8 cellular contexts compared by ENCODE assay signal in genomic region chr6:36595168-36595818, GRCh38. TPM values are rescaled to one million over a fixed set of nuclear protein-coding genes. Genes with fewer than 3 reads are reported as not detected.
DNase-seq lines count a peak whose midpoint lies in the region; ATAC-seq and TF ChIP-seq lines count a peak whose summit lies in the region.

No MANE protein-coding gene starts in this region.

- TF ChIP-seq CTCF in 22Rv1 (IDR thresholded peaks at IDR 0.05), result no peak
- TF ChIP-seq CTCF in OCI-LY7 (conservative IDR thresholded peaks at IDR 0.05; ENCODE audit: low read length), result no peak
- no peak for TF ChIP-seq CTCF in liver (IDR thresholded peaks at IDR 0.05; ENCODE audit: low read depth, low read length, missing input control)
- no peak for TF ChIP-seq CTCF in suprapubic skin (IDR thresholded peaks at IDR 0.05)

- peaks cover 62% of the 10 kb centered on the region for H3K79me2 ChIP-seq in OCI-LY7 (ENCODE audit: insufficient read depth, low read depth, low read length)

- peak overlapping the region; percentile 85 for H3K4me2 ChIP-seq in OCI-LY7 (ENCODE audit: low read length)

- POLR2A ChIA-PET in OCI-LY7 (lab: Charles Lee), result interaction anchor here (0.6 to 1.0 kb wide), 2 partner anchors 50 to 488 kb away, joined by 3 to 5 read pairs; no protein-coding TSS in a partner anchor

- no peak for TF ChIP-seq EP300 in suprapubic skin (IDR thresholded peaks at IDR 0.05)

- no TSS peak for BruUV-seq in OCI-LY7 (replicated peaks; lab: Mats Ljungman, UMichigan)

- no peak for TF ChIP-seq RAD21 in liver (IDR thresholded peaks at IDR 0.05)

- peak overlapping the region; percentile 97 to 100 for H3K9ac ChIP-seq in liver (ENCODE audit: low read depth in 1 of 2, low read length in 2 of 2)

- CTCF ChIA-PET in OCI-LY7 (lab: Charles Lee; ENCODE audit: unreplicated experiment), result interaction anchor here (0.5 kb wide), 1 partner anchor 182 kb away, joined by 7 read pairs; no protein-coding TSS in a partner anchor

- H2AFZ ChIP-seq in OCI-LY7 (ENCODE audit: low read length), result no peak overlapping the region

- H3K4me3 ChIP-seq in GM08714 (ENCODE audit: low read length) (peak overlapping the region; percentile 96), OCI-LY7 (ENCODE audit: low read depth, low read length, poor library complexity, severe bottlenecking) (peak overlapping the region; percentile 97), liver (ENCODE audit: low read depth in 1 of 3, low read length in 3 of 3) (peak overlapping the region; percentile 80 to 92 (median 83)), suprapubic skin (peak overlapping the region; percentile 70)

- no peaks in the 10 kb centered on the region for H3K9me2 ChIP-seq in OCI-LY7 (ENCODE audit: insufficient read depth, low read length)

- TF ChIP-seq POLR2A in suprapubic skin (IDR thresholded peaks at IDR 0.05), result no peak

- WGBS in liver, result under 1% methylated on average over 11 of the region's 11 CpGs
- WGBS in suprapubic skin, result under 1% methylated on average over 11 of the region's 11 CpGs

- peaks cover 60% of the 10 kb centered on the region for H3K36me3 ChIP-seq in OCI-LY7 (ENCODE audit: insufficient read depth, low read length)
- peaks cover 9 to 27% (median 21%) of the 10 kb centered on the region in 4 donors for H3K36me3 ChIP-seq in liver (ENCODE audit: control insufficient read depth in 4 of 4, insufficient read depth in 3 of 4, low read depth in 1 of 4, low read length in 3 of 4)
- peaks cover 35% of the 10 kb centered on the region for H3K36me3 ChIP-seq in suprapubic skin

- H3K27ac ChIP-seq in 22Rv1 (peak overlapping the region; percentile 99), OCI-LY7 (ENCODE audit: low read depth, low read length, poor library complexity, severe bottlenecking) (peak overlapping the region; percentile 97), liver (ENCODE audit: low read depth in 1 of 2, low read length in 2 of 2) (peak overlapping the region; percentile 92 to 98), suprapubic skin (peak overlapping the region; percentile 94)

- H3K4me1 ChIP-seq in OCI-LY7 (ENCODE audit: insufficient read depth, low read length, poor library complexity, severe bottlenecking) (peaks cover 67% of the 10 kb centered on the region), liver (ENCODE audit: control insufficient read depth in 4 of 4, insufficient read depth in 4 of 4, low read length in 3 of 4) (peaks cover 8 to 47% (median 41%) of the 10 kb centered on the region in 4 donors), suprapubic skin (peaks cover 51% of the 10 kb centered on the region)

- peaks cover 55% of the 10 kb centered on the region for H4K20me1 ChIP-seq in OCI-LY7 (ENCODE audit: insufficient read depth, low read length)

- ATAC-seq in HG03378 (IDR thresholded peaks at IDR 0.05; ENCODE audit: unreplicated experiment) (no peak), HG03354 (IDR thresholded peaks at IDR 0.05; ENCODE audit: poor library complexity, severe bottlenecking, unreplicated experiment) (no peak)

- H3K9me3 ChIP-seq in OCI-LY7 (ENCODE audit: low read length) (no peaks in the 10 kb centered on the region), liver (ENCODE audit: control insufficient read depth in 4 of 4, low read length in 3 of 4) (no peaks in the 10 kb centered on the region), suprapubic skin (no peaks in the 10 kb centered on the region)

- H3K27me3 ChIP-seq in liver (ENCODE audit: control insufficient read depth in 4 of 4, insufficient read depth in 4 of 4, low read length in 3 of 4) (no peaks in the 10 kb centered on the region), suprapubic skin (no peaks in the 10 kb centered on the region)

- DNase-seq in OCI-LY7 (ENCODE audit: low spot score), result peak; percentile 36
- peak; percentile 41 for DNase-seq in cerebellum (ENCODE audit: low spot score)
- DNase-seq in suprapubic skin (ENCODE audit: low spot score in 2 of 2), result peak in 1 of 2 donors; percentile 60

- intact Hi-C loops in OCI-LY7 (cut with micrococcal nuclease; ENCODE audit: unreplicated experiment), result loop anchor here (10.0 kb wide), 1 partner anchor 410 kb away; the partner anchor contains the start of gene FGD2

TF ChIP-seq in liver, 16 proteins besides CTCF, POLR2A, EP300 and RAD21:
- TF ChIP-seq JUND (IDR thresholded peaks at IDR 0.05) (no peak), SP1 (IDR thresholded peaks at IDR 0.05) (no peak), ATF3 (IDR thresholded peaks at IDR 0.05) (no peak), GABPA (IDR thresholded peaks at IDR 0.05 in 1 of 2, conservative IDR thresholded peaks at IDR 0.05 in 1 of 2) (no peak), FOXA2 (IDR thresholded peaks at IDR 0.05) (no peak), NR2F2 (IDR thresholded peaks at IDR 0.05) (no peak), HNF4G (IDR thresholded peaks at IDR 0.05) (no peak), RXRA (IDR thresholded peaks at IDR 0.05) (no peak), EGR1 (IDR thresholded peaks at IDR 0.05; ENCODE audit: low read depth in 2 of 2) (no peak)
- TF ChIP-seq, protein P1, sequence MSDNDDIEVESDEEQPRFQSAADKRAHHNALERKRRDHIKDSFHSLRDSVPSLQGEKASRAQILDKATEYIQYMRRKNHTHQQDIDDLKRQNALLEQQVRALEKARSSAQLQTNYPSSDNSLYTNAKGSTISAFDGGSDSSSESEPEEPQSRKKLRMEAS (IDR thresholded peaks at IDR 0.05), result no peak
- TF ChIP-seq, protein P2, sequence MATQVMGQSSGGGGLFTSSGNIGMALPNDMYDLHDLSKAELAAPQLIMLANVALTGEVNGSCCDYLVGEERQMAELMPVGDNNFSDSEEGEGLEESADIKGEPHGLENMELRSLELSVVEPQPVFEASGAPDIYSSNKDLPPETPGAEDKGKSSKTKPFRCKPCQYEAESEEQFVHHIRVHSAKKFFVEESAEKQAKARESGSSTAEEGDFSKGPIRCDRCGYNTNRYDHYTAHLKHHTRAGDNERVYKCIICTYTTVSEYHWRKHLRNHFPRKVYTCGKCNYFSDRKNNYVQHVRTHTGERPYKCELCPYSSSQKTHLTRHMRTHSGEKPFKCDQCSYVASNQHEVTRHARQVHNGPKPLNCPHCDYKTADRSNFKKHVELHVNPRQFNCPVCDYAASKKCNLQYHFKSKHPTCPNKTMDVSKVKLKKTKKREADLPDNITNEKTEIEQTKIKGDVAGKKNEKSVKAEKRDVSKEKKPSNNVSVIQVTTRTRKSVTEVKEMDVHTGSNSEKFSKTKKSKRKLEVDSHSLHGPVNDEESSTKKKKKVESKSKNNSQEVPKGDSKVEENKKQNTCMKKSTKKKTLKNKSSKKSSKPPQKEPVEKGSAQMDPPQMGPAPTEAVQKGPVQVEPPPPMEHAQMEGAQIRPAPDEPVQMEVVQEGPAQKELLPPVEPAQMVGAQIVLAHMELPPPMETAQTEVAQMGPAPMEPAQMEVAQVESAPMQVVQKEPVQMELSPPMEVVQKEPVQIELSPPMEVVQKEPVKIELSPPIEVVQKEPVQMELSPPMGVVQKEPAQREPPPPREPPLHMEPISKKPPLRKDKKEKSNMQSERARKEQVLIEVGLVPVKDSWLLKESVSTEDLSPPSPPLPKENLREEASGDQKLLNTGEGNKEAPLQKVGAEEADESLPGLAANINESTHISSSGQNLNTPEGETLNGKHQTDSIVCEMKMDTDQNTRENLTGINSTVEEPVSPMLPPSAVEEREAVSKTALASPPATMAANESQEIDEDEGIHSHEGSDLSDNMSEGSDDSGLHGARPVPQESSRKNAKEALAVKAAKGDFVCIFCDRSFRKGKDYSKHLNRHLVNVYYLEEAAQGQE (IDR thresholded peaks at IDR 0.05), result no peak
TF ChIP-seq in liver: peak in this region for 0.

RNA-seq across cellular contexts. Expression of gene SRSF3, which starts 1.1 kb away (rescaled TPM):
- 316 and 557 TPM in 2 replicates for total RNA-seq in OCI-LY7 (2014; rRNA removed; shearing (Covaris generic))
- 498 and 539 TPM in 2 replicates for total RNA-seq in OCI-LY7 (2022)
- total RNA-seq in cerebellum, result 169 TPM
- total RNA-seq in liver, result 100 to 1,000 TPM in 1 of 2 donors, 10 to 100 TPM in 1; 62.8 to 101 TPM
- 100 to 1,000 TPM; 101 to 103 TPM for polyA plus RNA-seq in liver
- total RNA-seq in suprapubic skin, result 100 to 1,000 TPM; 152 to 180 (median 167) TPM

RNA-seq across cellular contexts. Expression of gene STK38, which starts 48.0 kb away (rescaled TPM):
- total RNA-seq in OCI-LY7 (2014; rRNA removed; shearing (Covaris generic)), result 22.4 and 29.4 TPM in 2 replicates
- total RNA-seq in OCI-LY7 (2022) (42.5 and 46.5 TPM in 2 replicates), cerebellum (19.1 TPM), liver (10 to 100 TPM; 13.3 to 21.8 TPM), suprapubic skin (10 to 100 TPM; 23.0 to 33.8 (median 27.0) TPM)
- polyA plus RNA-seq in liver, result 10 to 100 TPM in 1 of 2 donors, 1 to 10 TPM in 1; 9.3 to 11.2 TPM
